Comparison of ENCODE assay signal across 8 cellular contexts in the genomic region with DNA sequence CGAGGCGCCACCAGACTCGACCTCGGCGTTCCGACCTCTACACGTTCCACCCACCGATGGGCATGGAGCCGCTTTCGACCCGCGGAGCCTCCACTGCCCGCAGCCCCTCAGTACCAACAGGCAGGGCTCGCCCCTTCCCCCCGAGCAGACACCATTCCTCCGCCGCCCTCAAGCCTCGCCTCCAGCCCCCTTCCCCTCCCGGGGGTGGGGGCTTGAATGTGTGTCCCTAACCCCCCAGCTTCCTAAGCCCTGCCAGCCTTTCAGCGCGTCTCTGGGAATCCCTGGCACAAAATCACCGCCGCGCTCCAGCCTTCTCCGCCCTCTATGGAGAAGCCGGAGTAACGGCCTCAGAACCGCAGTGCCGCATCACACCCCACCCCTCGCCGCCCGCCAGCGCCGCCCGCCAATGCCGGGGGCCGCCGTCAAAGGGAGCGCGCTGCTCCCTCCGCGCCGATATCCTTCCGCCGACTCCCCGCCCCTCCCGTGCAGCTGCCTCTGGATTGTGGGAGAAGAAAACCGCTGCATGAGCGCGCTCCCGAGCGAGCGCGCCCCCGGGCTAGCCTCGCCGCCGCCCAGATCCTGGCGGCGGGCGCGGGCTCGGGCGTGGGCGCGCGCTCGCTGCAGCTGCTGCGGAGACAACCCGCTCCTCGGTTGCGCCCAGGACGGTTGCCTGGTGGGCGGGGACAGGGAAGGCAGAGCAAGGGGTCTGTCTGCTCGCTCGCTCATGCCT.
DNase-seq lines count a peak whose midpoint lies in the region; ATAC-seq and TF ChIP-seq lines count a peak whose summit lies in the region.

Gene CCDC88A, minus strand, starts transcription at position 343 of the 730 bp plus-strand sequence. CDS start 777 bp downstream, outside the sequence.

- H3K4me3 ChIP-seq in AG09309 (ENCODE audit: control insufficient read depth, low read depth, low read length), result peak within 1 kb of the TSS; percentile 99

- H3K4me1 Mint-ChIP-seq in central memory CD8-positive, alpha-beta T cell, result peaks cover 32% of the 10 kb centered on the region

- peak within 1 kb of the TSS; percentile 92 for H3K4me3 Mint-ChIP-seq in central memory CD8-positive, alpha-beta T cell

- peaks cover 13% of the 10 kb centered on the region for H3K36me3 Mint-ChIP-seq in central memory CD8-positive, alpha-beta T cell (ENCODE audit: insufficient read depth)

- DNase-seq in AG09309 (ENCODE audit: low read depth) (peak; percentile 96), NCI-H345 (lab: John Stamatoyannopoulos, UW) (peak; percentile 98), islet precursor cell (peak; percentile 99)
- DNase-seq in activated CD4-positive, CD25-positive, alpha-beta regulatory T cell (lab: John Stamatoyannopoulos, UW), result peak; percentile 60 to 69 (median 64)
- peak; percentile 71 to 76 for DNase-seq in central memory CD8-positive, alpha-beta T cell (ENCODE audit: low spot score in 2 of 2)
- DNase-seq in stimulated activated CD4-positive, alpha-beta T cell treated with anti-CD3 and anti-CD28 coated beads, Interleukin-12 subunit alpha, Interleukin-12 subunit beta, amount 100 ng/mL, for 4 hours, result peak; percentile 85

- no peaks in the 10 kb centered on the region for H3K9me3 Mint-ChIP-seq in central memory CD8-positive, alpha-beta T cell

- TF ChIP-seq CTCF in AG09309 (IDR thresholded peaks at IDR 0.05; ENCODE audit: control insufficient read depth, insufficient read depth, low read depth, low read length, missing control alignments), result peak; percentile 14

- H3K27me3 Mint-ChIP-seq in central memory CD8-positive, alpha-beta T cell, result no peaks in the 10 kb centered on the region

- ATAC-seq in GM19023 (IDR thresholded peaks at IDR 0.05; ENCODE audit: unreplicated experiment), result peak; percentile 80
- peak; percentile 76 for ATAC-seq in HG03196 (IDR thresholded peaks at IDR 0.05; ENCODE audit: unreplicated experiment)
- peak; percentile 75 for ATAC-seq in central memory CD8-positive, alpha-beta T cell (replicated peaks; ENCODE audit: extremely low read depth, poor library complexity, severe bottlenecking)

- H3K27ac Mint-ChIP-seq in central memory CD8-positive, alpha-beta T cell (ENCODE audit: low read depth), result peak within 1 kb of the TSS; percentile 84

Comparison
In these comparisons a context has a peak if more than half of its experiments do, and no peak if none do; other contexts are left out.
1. Peak in every context shown above with its lines: DNase-seq, ATAC-seq and H3K4me3 ChIP-seq.